Comparison of ENCODE assay signal across 10 cellular contexts in genomic region chr7:22121702-22122474, GRCh38.
DNase-seq lines count a peak whose midpoint lies in the region; ATAC-seq and TF ChIP-seq lines count a peak whose summit lies in the region.
"Had no signal": no experiment of that assay in that cellular context is flagged by ENCODE, and none has a peak within 500 bp of the region (broad histone marks: within the 10 kb centered on the region; RNA-seq: fewer than 3 reads in every experiment).

No MANE protein-coding gene starts in this region.

- H3K27ac ChIP-seq in brain microvascular endothelial cell = no peak overlapping the region

- no peaks in the 10 kb centered on the region for H3K27me3 ChIP-seq in brain microvascular endothelial cell (replicated peaks)

- H3K36me3 ChIP-seq in brain microvascular endothelial cell (replicated peaks) = no peaks in the 10 kb centered on the region

- TF ChIP-seq CTCF in AG10803 (conservative IDR thresholded peaks at IDR 0.05; ENCODE audit: low read length) (no peak), brain microvascular endothelial cell (IDR thresholded peaks at IDR 0.05; ENCODE audit: low read depth, low read length, missing control alignments) (no peak)

- DNase-seq in AG10803 (ENCODE audit: low read depth) (peak; percentile 31), ELR (ENCODE audit: low read depth) (peak; percentile 10), brain microvascular endothelial cell (peak; percentile 45), left lobe of liver (ENCODE audit: low spot score) (no peak), NAMALWA (ENCODE audit: low spot score) (no peak), foreskin melanocyte (no peak), DMS 273 (lab: John Stamatoyannopoulos, UW; ENCODE audit: unreplicated experiment) (no peak)
- DNase-seq: NCI-H748 treated with DMSO at 0.1 percent for 48 hours, T1000 had no signal

- peak; percentile 61 for ATAC-seq in left lobe of liver
- ATAC-seq in HG03442 (IDR thresholded peaks at IDR 0.05; ENCODE audit: unreplicated experiment) = no peak

- in situ Hi-C loops in brain microvascular endothelial cell (cut with HindIII; ENCODE audit: low pct_ligation_motif_present, low sequenced_read_pairs) = no loop called here

- no peak overlapping the region for H3K4me3 ChIP-seq in AG10803 (ENCODE audit: low read length)
- H3K4me3 ChIP-seq in brain microvascular endothelial cell (ENCODE audit: low read depth, low read length) = no peak overlapping the region

Comparison
In these comparisons a context has a peak if more than half of its experiments do, and no peak if none do; other contexts are left out.
1. DNase-seq: peak in AG10803 (single experiment), ELR (single experiment) and brain microvascular endothelial cell (single experiment); none in left lobe of liver (single experiment), NAMALWA (single experiment), foreskin melanocyte (single experiment) and DMS 273 (single experiment).